In genomic region chr2:233459426-233459825, GRCh38 we compare ENCODE assay signal across 17 cellular contexts.
DNase-seq lines count a peak whose midpoint lies in the region; ATAC-seq, FAIRE-seq and TF ChIP-seq lines count a peak whose summit lies in the region.
"Had no signal": no experiment of that assay in that cellular context is flagged by ENCODE, and none has a peak within 500 bp of the region (broad histone marks: within the 10 kb centered on the region; RNA-seq: fewer than 3 reads in every experiment).

No MANE protein-coding gene starts in this region.

- POLR2A ChIA-PET in A549 (lab: Yijun Ruan, JAX) = no interaction called here

- TF ChIP-seq POLR2A in A549 (IDR thresholded peaks at IDR 0.05; ENCODE audit: low read length) = no peak

- no peak for TF ChIP-seq EP300 in A549 (IDR thresholded peaks at IDR 0.05)

- peak overlapping the region; percentile 59 for H3K27ac Mint-ChIP-seq in activated naive CD8-positive, alpha-beta T cell treated with anti-CD3 and anti-CD28 coated beads, Interleukin-2, amount 50 U/mL, for 24 hours
- H3K27ac Mint-ChIP-seq in activated naive CD4-positive, alpha-beta T cell treated with anti-CD3 and anti-CD28 coated beads, Interleukin-2, amount 10 ng/mL, durations not matched to agents 7 days and 5 days = no peak overlapping the region
- H3K27ac Mint-ChIP-seq: CD4-positive, alpha-beta memory T cell had no signal

- TF ChIP-seq CTCF in A549 (IDR thresholded peaks at IDR 0.05) (no peak), GM12864 (IDR thresholded peaks at IDR 0.05; ENCODE audit: low read depth, low read length, missing control alignments) (no peak), psoas muscle (IDR thresholded peaks at IDR 0.05) (no peak)

- peak overlapping the region; percentile 39 to 80 for H3K27ac ChIP-seq in A549
- H3K27ac ChIP-seq in psoas muscle = peak overlapping the region; percentile 9
- H3K27ac ChIP-seq: GM23248 had no signal

- intact Hi-C loops in psoas muscle (cut with DNase I) = no loop called here

- 83% methylated on average over 8 of the region's 10 CpGs for WGBS in A549 (ENCODE audit: missing lambda C conversion rate)
- WGBS in psoas muscle, 3 donors = 94 to 96% (median 94%) methylated on average over 10 of the region's 10 CpGs

- CTCF ChIA-PET in A549 (lab: Yijun Ruan, JAX) = interaction anchor here (0.6 to 4.5 kb wide), 8 partner anchors 10 to 373 kb away, joined by 3 to 21 read pairs (median 4); no protein-coding TSS in a partner anchor
- CTCF ChIA-PET in activated naive CD4-positive, alpha-beta T cell treated with anti-CD3 and anti-CD28 coated beads, Interleukin-2, amount 10 ng/mL, durations not matched to agents 7 days and 5 days (lab: Charles Lee) = no interaction called here

- H3K4me1 ChIP-seq in A549 = peaks cover 52% of the 10 kb centered on the region
- H3K4me1 ChIP-seq in psoas muscle = peaks cover 14% of the 10 kb centered on the region
- H3K4me1 ChIP-seq: HAP-1 had no signal

- no peak overlapping the region for H3K4me3 ChIP-seq in A549
- no peak overlapping the region for H3K4me3 ChIP-seq in GM12864 (ENCODE audit: low read depth, low read length)
- no peak overlapping the region for H3K4me3 ChIP-seq in psoas muscle
- H3K4me3 ChIP-seq: GM23248, HAP-1, K562 had no signal

- no peak overlapping the region for H3K4me2 ChIP-seq in A549

- ATAC-seq in A549 (peak in 1 of 2 experiments; percentile 2; a peak in 1 of 6 replicates), psoas muscle (no peak)
- no peak for ATAC-seq in activated naive CD8-positive, alpha-beta T cell treated with anti-CD3 and anti-CD28 coated beads, Interleukin-2, amount 50 U/mL, for 24 hours
- ATAC-seq: K562 had no signal

- H3K27me3 Mint-ChIP-seq in activated naive CD8-positive, alpha-beta T cell treated with anti-CD3 and anti-CD28 coated beads, Interleukin-2, amount 50 U/mL, for 24 hours = no peaks in the 10 kb centered on the region
- no peaks in the 10 kb centered on the region for H3K27me3 Mint-ChIP-seq in activated naive CD4-positive, alpha-beta T cell treated with anti-CD3 and anti-CD28 coated beads, Interleukin-2, amount 10 ng/mL, durations not matched to agents 7 days and 5 days
- H3K27me3 Mint-ChIP-seq: CD4-positive, alpha-beta memory T cell had no signal

- DNase-seq in A549 (ENCODE audit: low read depth in 1 of 2, low spot score in 1 of 2) = no peak
- peak; percentile 8 for DNase-seq in GM12864 (ENCODE audit: low read depth)
- no peak for DNase-seq in activated naive CD8-positive, alpha-beta T cell treated with anti-CD3 and anti-CD28 coated beads, Interleukin-2, amount 50 U/mL, for 24 hours
- peak in 1 of 2 donors; percentile 12 for DNase-seq in psoas muscle
- DNase-seq in superior temporal gyrus (ENCODE audit: extremely low spot score) = no peak
- DNase-seq in pons (ENCODE audit: low spot score) = no peak
- no peak for DNase-seq in RKO (ENCODE audit: low spot score)
- DNase-seq in activated naive CD4-positive, alpha-beta T cell treated with anti-CD3 and anti-CD28 coated beads, Interleukin-2, amount 10 ng/mL, durations not matched to agents 7 days and 5 days = no peak
- DNase-seq: AML-193; CD4-positive, alpha-beta memory T cell; DMS153; DMS79; GDM1; GM23248 had no signal

- FAIRE-seq in A549 (lab: Jason Lieb, UNC) = no peak
- FAIRE-seq: A204.1, K562 had no signal

- peaks cover 48% of the 10 kb centered on the region for H3K36me3 Mint-ChIP-seq in activated naive CD8-positive, alpha-beta T cell treated with anti-CD3 and anti-CD28 coated beads, Interleukin-2, amount 50 U/mL, for 24 hours (ENCODE audit: low read depth)
- peaks cover 63% of the 10 kb centered on the region for H3K36me3 Mint-ChIP-seq in activated naive CD4-positive, alpha-beta T cell treated with anti-CD3 and anti-CD28 coated beads, Interleukin-2, amount 10 ng/mL, durations not matched to agents 7 days and 5 days

- no peaks in the 10 kb centered on the region for H3K9me3 Mint-ChIP-seq in activated naive CD8-positive, alpha-beta T cell treated with anti-CD3 and anti-CD28 coated beads, Interleukin-2, amount 50 U/mL, for 24 hours
- H3K9me3 Mint-ChIP-seq in activated naive CD4-positive, alpha-beta T cell treated with anti-CD3 and anti-CD28 coated beads, Interleukin-2, amount 10 ng/mL, durations not matched to agents 7 days and 5 days = no peaks in the 10 kb centered on the region

- H3K9me3 ChIP-seq in A549 = no peaks in the 10 kb centered on the region
- H3K9me3 ChIP-seq in psoas muscle = no peaks in the 10 kb centered on the region
- H3K9me3 ChIP-seq: HAP-1 had no signal

- H3K36me3 ChIP-seq in psoas muscle (ENCODE audit: insufficient read depth in 1 of 2, low read depth in 1 of 2) = peaks cover 10 to 100% of the 10 kb centered on the region in 2 donors

- H3K4me1 Mint-ChIP-seq in activated naive CD8-positive, alpha-beta T cell treated with anti-CD3 and anti-CD28 coated beads, Interleukin-2, amount 50 U/mL, for 24 hours = no peaks in the 10 kb centered on the region
- H3K4me1 Mint-ChIP-seq in activated naive CD4-positive, alpha-beta T cell treated with anti-CD3 and anti-CD28 coated beads, Interleukin-2, amount 10 ng/mL, durations not matched to agents 7 days and 5 days = no peaks in the 10 kb centered on the region

- H3K4me3 Mint-ChIP-seq in activated naive CD8-positive, alpha-beta T cell treated with anti-CD3 and anti-CD28 coated beads, Interleukin-2, amount 50 U/mL, for 24 hours = no peak overlapping the region
- H3K4me3 Mint-ChIP-seq in activated naive CD4-positive, alpha-beta T cell treated with anti-CD3 and anti-CD28 coated beads, Interleukin-2, amount 10 ng/mL, durations not matched to agents 7 days and 5 days = no peak overlapping the region
- H3K4me3 Mint-ChIP-seq: CD4-positive, alpha-beta memory T cell had no signal

- no peak for TF ChIP-seq RAD21 in A549 (conservative IDR thresholded peaks at IDR 0.05 in 1 of 2, IDR thresholded peaks at IDR 0.05 in 1 of 2)

- no peaks in the 10 kb centered on the region for H3K27me3 ChIP-seq in psoas muscle (ENCODE audit: insufficient read depth in 3 of 3, low read length in 2 of 3)

TF ChIP-seq in A549, 52 proteins besides CTCF, POLR2A, EP300 and RAD21:
- TF ChIP-seq RCOR1 (IDR thresholded peaks at IDR 0.05; ENCODE audit: low read depth, low read length) (no peak), HES2 (IDR thresholded peaks at IDR 0.05) (no peak)
